In genomic region chr14:52033131-52033642, GRCh38 we compare ENCODE assay signal across 14 cellular contexts. TPM values are rescaled to one million over a fixed set of nuclear protein-coding genes. Genes with fewer than 3 reads are reported as not detected.
DNase-seq lines count a peak whose midpoint lies in the region; ATAC-seq and TF ChIP-seq lines count a peak whose summit lies in the region.
"Had no signal": no experiment of that assay in that cellular context is flagged by ENCODE, and none has a peak within 500 bp of the region (broad histone marks: within the 10 kb centered on the region; RNA-seq: fewer than 3 reads in every experiment).

No MANE protein-coding gene starts in this region.

- DNase-seq in H4 (ENCODE audit: low spot score) (peak; percentile 46), adipocyte (ENCODE audit: low read depth) (peak; percentile 80), foreskin keratinocyte (peak in 1 of 2 donors; percentile 10), tibial nerve (ENCODE audit: low spot score in 2 of 2) (no peak)
- DNase-seq: activated CD4-positive, alpha-beta T cell treated with anti-CD3 and anti-CD28 coated beads for 1 hour; activated naive CD4-positive, alpha-beta T cell treated with anti-CD3 and anti-CD28 coated beads for 36 hours; KG1; kidney; NCI-H226; stimulated activated CD4-positive, alpha-beta T cell treated with anti-CD3 and anti-CD28 coated beads, Interleukin-4, amount 100 ng/mL, for 24 hours; substantia nigra had no signal

- no peaks in the 10 kb centered on the region for H3K9me3 ChIP-seq in adipocyte (ENCODE audit: control insufficient read depth, low read length)
- H3K9me3 ChIP-seq in subcutaneous abdominal adipose tissue (ENCODE audit: control insufficient read depth in 5 of 5, low read length in 5 of 5), result no peaks in the 10 kb centered on the region
- no peaks in the 10 kb centered on the region for H3K9me3 ChIP-seq in tibial nerve

- ATAC-seq in foreskin keratinocyte, result peak; percentile 55
- no peak for ATAC-seq in GM19023 (IDR thresholded peaks at IDR 0.05; ENCODE audit: unreplicated experiment)
- no peak for ATAC-seq in GM21786 (IDR thresholded peaks at IDR 0.05; ENCODE audit: unreplicated experiment)

- peaks cover 43% of the 10 kb centered on the region for H3K36me3 ChIP-seq in adipocyte (ENCODE audit: control insufficient read depth, insufficient read depth, low read length, severe bottlenecking)
- peaks cover 5 to 38% (median 18%) of the 10 kb centered on the region in 5 donors for H3K36me3 ChIP-seq in subcutaneous abdominal adipose tissue (ENCODE audit: control insufficient read depth in 5 of 5, insufficient read depth in 5 of 5, low read length in 5 of 5)
- peaks cover 0 to 33% (median 0%) of the 10 kb centered on the region in 3 donors for H3K36me3 ChIP-seq in tibial nerve

- H3K4me3 ChIP-seq in adipocyte (ENCODE audit: low read length), result peak overlapping the region; percentile 60
- no peak overlapping the region for H3K4me3 ChIP-seq in subcutaneous abdominal adipose tissue (ENCODE audit: low read depth in 1 of 5, low read length in 5 of 5)
- no peak overlapping the region for H3K4me3 ChIP-seq in tibial nerve

- no peak overlapping the region for H3K27ac ChIP-seq in foreskin keratinocyte
- H3K27ac ChIP-seq in subcutaneous abdominal adipose tissue (ENCODE audit: low read depth, low read length), result peak overlapping the region; percentile 59
- peak overlapping the region in 2 of 4 donors; percentile 66 to 79 for H3K27ac ChIP-seq in tibial nerve

- TF ChIP-seq CTCF in foreskin keratinocyte (conservative IDR thresholded peaks at IDR 0.05) (no peak), tibial nerve (IDR thresholded peaks at IDR 0.05) (no peak)

- H3K9ac ChIP-seq in adipocyte (ENCODE audit: low read length), result peak overlapping the region; percentile 85
- H3K9ac ChIP-seq in subcutaneous abdominal adipose tissue (ENCODE audit: low read length in 5 of 5), result no peak overlapping the region

- H3K4me1 ChIP-seq in adipocyte (ENCODE audit: control insufficient read depth, insufficient read depth, low read length) (peaks cover 39% of the 10 kb centered on the region), foreskin keratinocyte (no peaks in the 10 kb centered on the region), subcutaneous abdominal adipose tissue (ENCODE audit: control insufficient read depth in 5 of 5, insufficient read depth in 5 of 5, low read length in 5 of 5) (peaks cover 2 to 27% (median 15%) of the 10 kb centered on the region in 5 donors), tibial nerve (peaks cover 0 to 30% (median 14%) of the 10 kb centered on the region in 4 donors)

- 43% methylated on average over 10 of the region's 10 CpGs for WGBS in tibial nerve, 2 donors

- no peaks in the 10 kb centered on the region for H3K27me3 ChIP-seq in adipocyte (replicated peaks; ENCODE audit: control insufficient read depth, insufficient read depth, low read length)
- H3K27me3 ChIP-seq in foreskin keratinocyte, result no peaks in the 10 kb centered on the region
- H3K27me3 ChIP-seq in subcutaneous abdominal adipose tissue (ENCODE audit: control insufficient read depth in 5 of 5, insufficient read depth in 4 of 5, low read length in 5 of 5), result no peaks in the 10 kb centered on the region
- no peaks in the 10 kb centered on the region for H3K27me3 ChIP-seq in tibial nerve

- TF ChIP-seq EP300 in tibial nerve (IDR thresholded peaks at IDR 0.05), result no peak

- no peak for TF ChIP-seq POLR2A in tibial nerve (IDR thresholded peaks at IDR 0.05)

RNA-seq across cellular contexts. Expression of gene NID2, which starts 35.7 kb away (rescaled TPM):
- total RNA-seq in H4 (2014; rRNA removed; shearing (Covaris generic)), result 20.9 and 22.2 TPM in 2 replicates
- total RNA-seq in foreskin keratinocyte (1.5 and 4.6 TPM in 2 replicates), tibial nerve (10 to 100 TPM; 61.4 to 90.0 (median 79.4) TPM)
- 0.97 and 1.7 TPM in 2 replicates for polyA plus RNA-seq in foreskin keratinocyte
- total RNA-seq: activated naive CD4-positive, alpha-beta T cell treated with anti-CD3 and anti-CD28 coated beads for 36 hours had no signal

RNA-seq across cellular contexts. Expression of gene RTRAF, which starts 43.8 kb away (rescaled TPM):
- 129 and 175 TPM in 2 replicates for total RNA-seq in H4 (2014; rRNA removed; shearing (Covaris generic))
- total RNA-seq in foreskin keratinocyte (230 and 239 TPM in 2 replicates), tibial nerve (10 to 100 TPM; 16.7 to 50.7 (median 35.7) TPM)
- 267 and 282 TPM in 2 replicates for polyA plus RNA-seq in foreskin keratinocyte

Comparison
In these comparisons a context has a peak if more than half of its experiments do, and no peak if none do; other contexts are left out.
1. DNase-seq: peak in H4 (single experiment) and adipocyte (single experiment); none in tibial nerve (0 of 2).